In the genomic region with DNA sequence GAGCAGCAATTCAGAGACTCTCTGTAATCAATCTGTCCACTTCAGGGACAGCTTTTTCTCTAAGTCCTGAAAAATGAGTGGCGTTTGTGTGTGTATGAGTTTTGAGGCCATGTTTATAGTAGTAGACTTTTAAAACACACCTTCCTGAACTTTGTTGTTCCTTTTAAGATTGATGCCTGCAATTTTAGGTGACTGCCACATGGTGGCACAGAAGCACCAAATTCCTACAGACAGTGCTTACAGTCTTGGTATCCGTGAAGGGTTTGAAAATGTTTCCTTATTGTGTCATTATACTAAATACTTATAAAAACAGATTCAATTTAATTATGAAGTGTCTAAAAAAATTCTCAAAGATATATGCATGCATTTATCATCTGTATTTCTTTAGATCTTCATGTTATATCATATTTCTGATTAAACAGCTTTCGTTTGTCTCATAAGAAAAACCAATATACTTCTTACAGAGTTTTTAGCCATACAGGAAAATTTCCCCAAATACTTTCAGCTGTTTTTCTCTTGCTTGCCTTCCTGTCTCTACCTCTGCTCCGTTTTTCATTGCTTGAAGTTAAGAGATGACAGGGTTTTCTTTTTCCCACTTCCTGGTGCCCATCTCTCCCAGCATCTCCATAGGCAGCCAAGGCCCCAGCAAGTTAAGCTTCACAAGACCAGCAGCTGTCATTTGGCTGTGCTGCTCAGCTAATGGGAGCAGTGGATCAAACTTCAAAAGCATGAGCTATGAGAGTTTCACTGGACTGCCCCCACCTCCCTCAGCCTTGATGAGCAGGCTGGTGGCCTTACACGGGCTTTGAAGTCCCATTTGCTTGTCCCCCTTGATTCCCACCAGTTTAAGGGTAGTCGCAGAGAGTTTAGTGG, we compare ENCODE assay signal across 8 cellular contexts.
DNase-seq lines count a peak whose midpoint lies in the region; ATAC-seq and TF ChIP-seq lines count a peak whose summit lies in the region.

No MANE protein-coding gene starts in this region.

- DNase-seq in AG20443 (ENCODE audit: low spot score) (peak; percentile 43), NOMO-1 treated with DMSO at 0.1 percent for 48 hours (lab: John Stamatoyannopoulos, UW; ENCODE audit: unreplicated experiment) (peak; percentile 28), fibroblast of gingiva (ENCODE audit: low read depth) (peak; percentile 54), tibial artery (no peak), NCI-H1417 treated with DMSO at 0.1 percent for 48 hours (lab: John Stamatoyannopoulos, UW) (no peak), NCI-H1105 treated with DMSO at 0.1 percent for 48 hours (lab: John Stamatoyannopoulos, UW) (no peak)

- no peaks in the 10 kb centered on the region for H3K27me3 ChIP-seq in tibial artery

- peaks cover 0 to 5% (median 4%) of the 10 kb centered on the region in 3 donors for H3K36me3 ChIP-seq in tibial artery

- H3K4me1 ChIP-seq in tibial artery = peaks cover 0 to 17% (median 3%) of the 10 kb centered on the region in 4 donors

- intact Hi-C loops in tibial artery (cut with DNase I; ENCODE audit: low total_unique reads) = no loop called here

- no peaks in the 10 kb centered on the region for H3K9me3 ChIP-seq in tibial artery

- ATAC-seq in GM19043 (IDR thresholded peaks at IDR 0.05; ENCODE audit: low read depth, unreplicated experiment) (peak; percentile 57), HG03521 (IDR thresholded peaks at IDR 0.05; ENCODE audit: unreplicated experiment) (no peak)

- H3K27ac ChIP-seq in tibial artery = no peak overlapping the region

- TF ChIP-seq CTCF in tibial artery (IDR thresholded peaks at IDR 0.05) = peak; percentile 45 to 46

- no peak overlapping the region for H3K4me3 ChIP-seq in tibial artery

Comparison
In these comparisons a context has a peak if more than half of its experiments do, and no peak if none do; other contexts are left out.
1. DNase-seq: peak in AG20443 (single experiment), NOMO-1 treated with DMSO at 0.1 percent for 48 hours (single experiment) and fibroblast of gingiva (single experiment); none in tibial artery (0 of 2), NCI-H1417 treated with DMSO at 0.1 percent for 48 hours (single experiment) and NCI-H1105 treated with DMSO at 0.1 percent for 48 hours (single experiment).